ENCODE assay signal across 22 cellular contexts in the genomic region with DNA sequence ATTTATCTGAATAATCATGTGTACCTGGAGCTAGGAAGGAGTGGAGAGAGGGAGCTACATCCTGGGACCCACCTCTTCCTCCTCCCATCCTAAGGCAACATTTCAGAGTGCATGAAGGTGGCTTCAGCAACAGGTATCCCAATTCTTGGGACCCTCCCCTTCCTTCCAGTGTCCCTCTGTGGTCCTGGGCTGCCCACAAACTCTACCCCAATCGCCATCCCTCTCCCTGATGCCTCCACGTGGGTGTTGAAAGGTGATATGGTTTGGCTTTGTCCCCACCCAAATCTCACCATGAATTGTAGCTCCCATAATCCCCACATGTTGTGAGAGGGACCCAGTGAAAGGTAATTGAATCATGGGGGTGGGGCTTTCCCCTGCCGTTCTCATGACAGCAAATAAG.
"Had no signal": no experiment of that assay in that cellular context is flagged by ENCODE, and none has a peak within 500 bp of the region (broad histone marks: within the 10 kb centered on the region; RNA-seq: fewer than 3 reads in every experiment).

No MANE protein-coding gene starts in this region.

- H3K4me3 Mint-ChIP-seq: dendritic cell treated with granulocyte-macrophage colony-stimulating factor and Interleukin-4, amounts not matched to agents 40 ng/mL and 50 ng/mL, for 4 days; effector memory CD8-positive, alpha-beta T cell; endodermal cell had no signal

- DNase-seq: colonic mucosa; cortex of kidney; dermis blood vessel endothelial cell; dorsolateral prefrontal cortex; effector CD4-positive, alpha-beta T cell; effector CD8-positive, alpha-beta T cell; effector memory CD4-positive, alpha-beta T cell; effector memory CD8-positive, alpha-beta T cell; endodermal cell; erythroblast; esophagus squamous epithelium; foreskin fibroblast; foreskin keratinocyte; foreskin melanocyte; gastrocnemius medialis; glutamatergic neuron; heart left ventricle; heart right ventricle had no signal

- H3K27ac ChIP-seq: colonic mucosa, coronary artery, dorsolateral prefrontal cortex, epithelial cell of prostate, esophagus squamous epithelium, foreskin keratinocyte, gastrocnemius medialis, gastroesophageal sphincter, heart left ventricle, heart right ventricle had no signal

- H3K4me1 ChIP-seq: colonic mucosa, foreskin keratinocyte, gastrocnemius medialis, heart left ventricle, heart right ventricle had no signal

- H3K27ac Mint-ChIP-seq: dendritic cell treated with granulocyte-macrophage colony-stimulating factor and Interleukin-4, amounts not matched to agents 40 ng/mL and 50 ng/mL, for 4 days; effector memory CD8-positive, alpha-beta T cell; endodermal cell had no signal

- H3K4me1 Mint-ChIP-seq: endodermal cell had no signal

- H3K4me3 ChIP-seq: colonic mucosa, coronary artery, dorsolateral prefrontal cortex, esophagus squamous epithelium, gastrocnemius medialis, gastroesophageal sphincter, heart left ventricle, heart right ventricle had no signal

- H3K9me3 ChIP-seq: colonic mucosa, esophagus squamous epithelium, gastrocnemius medialis, gastroesophageal sphincter, heart left ventricle, heart right ventricle had no signal

- H3K9me3 Mint-ChIP-seq: endodermal cell had no signal

- H3K36me3 ChIP-seq: colonic mucosa, esophagus squamous epithelium, gastrocnemius medialis, gastroesophageal sphincter, heart left ventricle, heart right ventricle had no signal

- H3K27me3 Mint-ChIP-seq: dendritic cell treated with granulocyte-macrophage colony-stimulating factor and Interleukin-4, amounts not matched to agents 40 ng/mL and 50 ng/mL, for 4 days had no signal

- H3K27me3 ChIP-seq: colonic mucosa, dorsolateral prefrontal cortex, esophagus squamous epithelium, foreskin keratinocyte, gastrocnemius medialis, gastroesophageal sphincter, heart left ventricle had no signal
